Comparison of ENCODE assay signal across 8 cellular contexts in the genomic region with DNA sequence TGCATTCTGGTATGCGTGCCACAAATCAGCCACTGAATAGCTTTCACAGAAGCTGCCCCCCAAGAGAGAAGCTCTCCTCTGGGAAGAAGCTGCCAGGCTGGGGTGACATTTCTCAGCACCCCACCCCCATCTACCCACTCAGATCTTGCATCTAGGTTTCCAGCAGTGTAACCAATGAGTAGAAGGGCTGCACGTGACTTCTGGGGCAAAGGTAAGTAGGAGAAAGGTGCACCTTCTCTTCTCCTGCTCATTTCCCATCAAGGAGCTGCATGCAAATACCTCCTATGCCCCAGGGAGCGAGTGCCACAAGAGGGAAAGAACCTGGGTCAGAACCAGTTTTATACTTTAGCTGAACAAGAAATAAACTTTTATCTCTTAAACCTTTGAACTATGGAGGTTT.
"Had no signal": no experiment of that assay in that cellular context is flagged by ENCODE, and none has a peak within 500 bp of the region (broad histone marks: within the 10 kb centered on the region; RNA-seq: fewer than 3 reads in every experiment).

No MANE protein-coding gene starts in this region.

- H3K27ac Mint-ChIP-seq: HFFc6, IgD-negative memory B cell had no signal

- H3K27me3 Mint-ChIP-seq: IgD-negative memory B cell had no signal

- H3K36me3 ChIP-seq: HAP-1 had no signal

- ATAC-seq: HCT116 had no signal

- FAIRE-seq: HTR-8/SVneo had no signal

- H3K4me1 ChIP-seq: HAP-1 had no signal

- DNase-seq: GOT3, H7, HFFc6, KBM-7 had no signal

- H3K4me3 ChIP-seq: HAP-1 had no signal

- H3K4me3 Mint-ChIP-seq: HFFc6, IgD-negative memory B cell had no signal
